Comparison of ENCODE assay signal across 8 cellular contexts in genomic region chr5:149731617-149732400, GRCh38. TPM values are rescaled to one million over a fixed set of nuclear protein-coding genes. Genes with fewer than 3 reads are reported as not detected.
DNase-seq lines count a peak whose midpoint lies in the region; ATAC-seq and TF ChIP-seq lines count a peak whose summit lies in the region.

No MANE protein-coding gene starts in this region.

- peak overlapping the region; percentile 68 for H3K4me3 Mint-ChIP-seq in progenitor cell of endocrine pancreas (ENCODE audit: low read depth)

- H3K9me3 Mint-ChIP-seq in progenitor cell of endocrine pancreas (ENCODE audit: low read depth): no peaks in the 10 kb centered on the region

- intact Hi-C loops in adrenal gland (cut with DNase I) (loop anchor here (10.0 kb wide), 3 partner anchors 57 to 93 kb away; no protein-coding TSS in a partner anchor), left ventricle myocardium superior (cut with micrococcal nuclease) (loop anchor here (5.0 kb wide), 1 partner anchor 95 kb away; no protein-coding TSS in a partner anchor)

- H3K36me3 Mint-ChIP-seq in progenitor cell of endocrine pancreas (ENCODE audit: insufficient read depth): no peaks in the 10 kb centered on the region

- H3K27me3 Mint-ChIP-seq in progenitor cell of endocrine pancreas: peaks cover 64% of the 10 kb centered on the region

- H3K27me3 ChIP-seq in HUES48 (ENCODE audit: control insufficient read depth, insufficient read depth, low read length): peaks cover 22% of the 10 kb centered on the region
- no peaks in the 10 kb centered on the region for H3K27me3 ChIP-seq in adrenal gland

- H3K9ac ChIP-seq in HUES48 (ENCODE audit: low read depth, low read length): no peak overlapping the region; the same call in 1 of the 2 replicates

- H3K36me3 ChIP-seq in HUES48 (ENCODE audit: control insufficient read depth, insufficient read depth, low read length): no peaks in the 10 kb centered on the region
- no peaks in the 10 kb centered on the region for H3K36me3 ChIP-seq in adrenal gland (replicated peaks in 1 of 2)

- H3K27ac ChIP-seq in HUES48 (ENCODE audit: low read depth, low read length): no peak overlapping the region
- peak overlapping the region in 4 of 5 donors; percentile 38 to 84 (median 76) for H3K27ac ChIP-seq in adrenal gland

- TF ChIP-seq CTCF in adrenal gland (IDR thresholded peaks at IDR 0.05): peak in 1 of 6 experiments; percentile 8
- TF ChIP-seq CTCF in progenitor cell of endocrine pancreas (IDR thresholded peaks at IDR 0.05; ENCODE audit: unreplicated experiment): no peak

- DNase-seq in COLO668 (lab: John Stamatoyannopoulos, UW; ENCODE audit: unreplicated experiment) (peak; percentile 38), SW 1271 (lab: John Stamatoyannopoulos, UW) (peak; percentile 55 to 89), adrenal gland (peak; percentile 83 to 93 (median 89)), left ventricle myocardium superior (peak; percentile 90), progenitor cell of endocrine pancreas (ENCODE audit: low spot score, unreplicated experiment) (no peak), ureter (ENCODE audit: low spot score) (peak; percentile 94)

- no peak overlapping the region for H3K27ac Mint-ChIP-seq in progenitor cell of endocrine pancreas

- H3K9me3 ChIP-seq in HUES48 (ENCODE audit: control insufficient read depth, insufficient read depth, low read length): no peaks in the 10 kb centered on the region
- H3K9me3 ChIP-seq in adrenal gland (replicated peaks in 1 of 3): no peaks in the 10 kb centered on the region

- TF ChIP-seq POLR2A in adrenal gland (IDR thresholded peaks at IDR 0.05): peak; percentile 22 to 70

- H3K4me3 ChIP-seq in HUES48 (ENCODE audit: low read depth, low read length) (peak overlapping the region; percentile 70), adrenal gland (peak overlapping the region; percentile 10 to 98 (median 68))

- ATAC-seq in GM21381 (IDR thresholded peaks at IDR 0.05; ENCODE audit: unreplicated experiment): peak; percentile 46
- peak; percentile 79 for ATAC-seq in left ventricle myocardium superior

- H3K4me1 ChIP-seq in HUES48 (ENCODE audit: control insufficient read depth, insufficient read depth, low read length) (peaks cover 10% of the 10 kb centered on the region; the same call in 1 of the 2 replicates), adrenal gland (replicated peaks in 1 of 2) (peaks cover 0 to 8% of the 10 kb centered on the region in 2 donors)

- peaks cover 3% of the 10 kb centered on the region for H3K4me1 Mint-ChIP-seq in progenitor cell of endocrine pancreas (ENCODE audit: low read depth)

- WGBS in adrenal gland, 4 donors: 0 to 5% (median 1%) methylated on average over 4 to 79 of the region's 79 CpGs

RNA-seq across cellular contexts. Expression of gene PPARGC1B, which starts 1.7 kb away (rescaled TPM):
- total RNA-seq in adrenal gland (1 to 10 TPM; 1.7 to 5.9 (median 2.8) TPM), left ventricle myocardium superior (35.1 TPM), progenitor cell of endocrine pancreas (0.24 and 0.44 TPM in 2 replicates), ureter (36.1 TPM)
- 1 to 10 TPM in 2 of 3 donors, under 1 TPM in 1; 0.37 to 2.4 (median 1.1) TPM for polyA plus RNA-seq in adrenal gland
